24 cellular contexts compared by ENCODE assay signal in the genomic region with DNA sequence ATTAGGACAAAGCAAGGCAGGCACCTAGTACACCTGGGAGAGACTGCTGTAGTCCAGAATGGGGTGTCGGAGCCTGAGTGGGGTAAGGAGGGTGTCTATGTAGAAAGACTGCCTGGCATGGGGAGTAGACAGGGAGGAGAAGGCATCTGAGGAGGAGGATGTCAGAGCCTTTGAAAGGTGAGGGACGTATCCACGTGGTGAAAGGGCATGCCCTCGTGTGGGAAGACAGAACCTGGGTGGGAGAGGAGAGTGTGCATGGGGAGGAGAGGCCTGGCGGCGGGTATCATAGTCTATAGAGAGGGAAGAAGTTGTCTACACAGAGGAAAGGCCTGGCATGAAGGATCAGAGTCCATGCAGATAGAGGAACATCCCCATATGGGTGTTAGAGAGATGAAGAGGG.
DNase-seq lines count a peak whose midpoint lies in the region; ATAC-seq, FAIRE-seq and TF ChIP-seq lines count a peak whose summit lies in the region.
"Had no signal": no experiment of that assay in that cellular context is flagged by ENCODE, and none has a peak within 500 bp of the region (broad histone marks: within the 10 kb centered on the region; RNA-seq: fewer than 3 reads in every experiment).

No MANE protein-coding gene starts in this region.

- peak overlapping the region; percentile 43; the same call in 1 of the 2 replicates for H2BK12ac ChIP-seq in H1 (ENCODE audit: low read depth, low read length)

- no peak overlapping the region for H3K4me3 ChIP-seq in ACC112 (ENCODE audit: low read depth, low read length)
- no peak overlapping the region for H3K4me3 ChIP-seq in IMR-90 (ENCODE audit: insufficient read depth, low read depth, low read length)
- no peak overlapping the region for H3K4me3 ChIP-seq in H1 (ENCODE audit: extremely low read depth in 1 of 4, insufficient read depth in 2 of 4, low read depth in 3 of 4, low read length in 4 of 4)
- no peak overlapping the region for H3K4me3 ChIP-seq in mesendoderm (ENCODE audit: low read length)
- no peak overlapping the region for H3K4me3 ChIP-seq in Caco-2 (ENCODE audit: low read depth, low read length)
- H3K4me3 ChIP-seq: GM23248 had no signal

- CTCF ChIA-PET in IMR-90 (lab: Yijun Ruan, JAX) (no interaction called here), H1 (lab: Charles Lee; ENCODE audit: partially characterized antibody) (no interaction called here), Caco-2 (lab: Charles Lee) (no interaction called here)

- TF ChIP-seq POLR2A in IMR-90 (IDR thresholded peaks at IDR 0.05; ENCODE audit: low read depth, low read length) (no peak), H1 (IDR thresholded peaks at IDR 0.05; ENCODE audit: control extremely low read depth in 1 of 2, low read depth in 2 of 2, low read length in 2 of 2) (no peak)

- no peak overlapping the region for H3K4me3 Mint-ChIP-seq in Caco-2 (ENCODE audit: unreplicated experiment)
- H3K4me3 Mint-ChIP-seq: CD4-positive, CD25-positive, alpha-beta regulatory T cell; CD8-positive, alpha-beta memory T cell had no signal

- H3K4me1 ChIP-seq in ACC112 (ENCODE audit: control insufficient read depth, insufficient read depth, low read length, unreplicated experiment), result peaks cover 25% of the 10 kb centered on the region
- H3K4me1 ChIP-seq in IMR-90 (ENCODE audit: control insufficient read depth, insufficient read depth, low read length), result peaks cover 3% of the 10 kb centered on the region
- H3K4me1 ChIP-seq in H1 (replicated peaks in 1 of 4; ENCODE audit: control insufficient read depth in 3 of 4, insufficient read depth in 4 of 4, low read length in 3 of 4), result peaks cover 0 to 3% (median 1%) of the 10 kb centered on the region in 4 experiments; a peak in 6 of 7 replicates
- H3K4me1 ChIP-seq in mesendoderm (ENCODE audit: control insufficient read depth, low read depth, low read length), result peaks cover 4% of the 10 kb centered on the region
- 0 out of 2 replicates have a peak, but pooled peaks cover 3% of the 10 kb centered on the region for H3K4me1 ChIP-seq in Caco-2

- no peak overlapping the region for H2AK9ac ChIP-seq in IMR-90 (replicated peaks; ENCODE audit: low read depth, low read length, poor library complexity)

- H2BK15ac ChIP-seq in IMR-90 (ENCODE audit: low read depth, low read length) (peak overlapping the region; percentile 53), H1 (ENCODE audit: low read length) (peak overlapping the region; percentile 83; the same call in 1 of the 2 replicates), mesendoderm (replicated peaks; ENCODE audit: low read depth) (no peak overlapping the region)

- TF ChIP-seq CTCF in IMR-90 (conservative IDR thresholded peaks at IDR 0.05; ENCODE audit: low read depth, low read length) (no peak), H1 (IDR thresholded peaks at IDR 0.05; ENCODE audit: control extremely low read depth in 1 of 3, insufficient read depth in 1 of 3, low read depth in 1 of 3, low read length in 3 of 3) (no peak), Caco-2 (IDR thresholded peaks at IDR 0.05; ENCODE audit: insufficient read depth in 1 of 2, low read depth in 1 of 2, low read length in 1 of 2, severe bottlenecking in 1 of 2, unreplicated experiment in 1 of 2) (no peak)

- H2AK5ac ChIP-seq in IMR-90 (ENCODE audit: low read depth, low read length) (peak overlapping the region; percentile 87; the same call in 1 of the 2 replicates), H1 (ENCODE audit: low read depth, low read length) (no peak overlapping the region), mesendoderm (ENCODE audit: low read length) (peak overlapping the region; percentile 6)

- H3K9me3 ChIP-seq in IMR-90 (ENCODE audit: control insufficient read depth, insufficient read depth, low read length) (no peaks in the 10 kb centered on the region), H1 (ENCODE audit: insufficient read depth in 2 of 2, low read depth in 1 of 2, low read length in 1 of 2) (no peaks in the 10 kb centered on the region), Caco-2 (no peaks in the 10 kb centered on the region)
- H3K9me3 ChIP-seq: BE2C had no signal

- H3K23ac ChIP-seq in IMR-90 (ENCODE audit: low read depth, low read length) (0 out of 2 replicates have a peak overlapping the region, but pooled peaks have one; percentile 5), H1 (ENCODE audit: insufficient read length) (no peak overlapping the region), mesendoderm (ENCODE audit: low read length) (no peak overlapping the region)

- H3K79me1 ChIP-seq in IMR-90 (ENCODE audit: low read depth in 1 of 2, low read length in 2 of 2) (peaks cover 0 to 3% of the 10 kb centered on the region in 2 experiments; a peak in 1 of 4 replicates), H1 (ENCODE audit: low read depth, low read length) (no peaks in the 10 kb centered on the region), mesendoderm (ENCODE audit: low read length) (no peaks in the 10 kb centered on the region)

- H3K9ac ChIP-seq in IMR-90 (ENCODE audit: low read depth, low read length) (no peak overlapping the region), H1 (replicated peaks in 1 of 4; ENCODE audit: extremely low read depth in 1 of 4, low read depth in 3 of 4, low read length in 3 of 4) (no peak overlapping the region), mesendoderm (ENCODE audit: low read length) (no peak overlapping the region)
- H3K9ac ChIP-seq: GM23248 had no signal

- H3K9me3 Mint-ChIP-seq in Caco-2 (ENCODE audit: unreplicated experiment), result no peaks in the 10 kb centered on the region
- H3K9me3 Mint-ChIP-seq: CD8-positive, alpha-beta memory T cell had no signal

- H2BK120ac ChIP-seq in IMR-90 (ENCODE audit: low read depth, low read length) (peak overlapping the region; percentile 69), H1 (replicated peaks; ENCODE audit: low read depth, low read length) (no peak overlapping the region), mesendoderm (ENCODE audit: low read depth, low read length) (no peak overlapping the region)

- H3K79me2 ChIP-seq in ACC112 (ENCODE audit: control insufficient read depth, insufficient read depth, low read length, unreplicated experiment) (no peaks in the 10 kb centered on the region), H1 (ENCODE audit: control insufficient read depth in 1 of 2, insufficient read depth in 2 of 2, low read length in 2 of 2) (no peaks in the 10 kb centered on the region), mesendoderm (ENCODE audit: control insufficient read depth, insufficient read depth, low read length) (no peaks in the 10 kb centered on the region)

- H3K23me2 ChIP-seq in H1 (ENCODE audit: low read depth, low read length), result no peaks in the 10 kb centered on the region

- BruUV-seq in IMR-90 (replicated peaks; lab: Mats Ljungman, UMichigan) (no TSS peak), Caco-2 (replicated peaks; lab: Mats Ljungman, UMichigan) (no TSS peak)

- H2AFZ ChIP-seq in ACC112 (ENCODE audit: low read length, unreplicated experiment) (no peak overlapping the region), IMR-90 (replicated peaks; ENCODE audit: low read length, poor library complexity) (no peak overlapping the region), H1 (ENCODE audit: low read length) (no peak overlapping the region)
- H2AFZ ChIP-seq: GM23248 had no signal

- WGBS in IMR-90 (ENCODE audit: extremely low coverage in 2 of 2, insufficient read length in 1 of 2), 2 experiments, result 54% methylated on average over 5 of the region's 6 CpGs; no CpG with 5 or more reads in 1 of the 2 experiments
- 58% methylated on average over 6 of the region's 6 CpGs; no CpG with 5 or more reads in 1 of the 2 experiments for WGBS in H1 (ENCODE audit: extremely low coverage in 1 of 2, insufficient coverage in 1 of 2, insufficient read length in 1 of 2, insufficient replicate concordance in 2 of 2, low coverage in 1 of 2, low lambda C conversion rate in 2 of 2, missing lambda C conversion rate in 1 of 2), 2 experiments
- WGBS in mesendoderm (ENCODE audit: extremely low coverage, insufficient coverage, low lambda C conversion rate), result no CpG with 5 or more reads among the region's 6 CpGs

- TF ChIP-seq EP300 in H1 (IDR thresholded peaks at IDR 0.05; ENCODE audit: borderline replicate concordance in 1 of 2, low read depth in 2 of 2, low read length in 2 of 2), result no peak

- no peak overlapping the region for H4K5ac ChIP-seq in IMR-90 (ENCODE audit: low read depth, low read length)
- no peak overlapping the region for H4K5ac ChIP-seq in H1 (ENCODE audit: insufficient read length, low read depth, low read length)
- no peak overlapping the region for H4K5ac ChIP-seq in mesendoderm (ENCODE audit: low read length)

- POLR2A ChIA-PET in IMR-90 (lab: Charles Lee; ENCODE audit: unreplicated experiment), result no interaction called here
- POLR2A ChIA-PET in H1 (lab: Charles Lee; ENCODE audit: partially characterized antibody), result no interaction called here
- POLR2A ChIA-PET in Caco-2 (lab: Charles Lee), result no interaction called here

- no peak for DNase-seq in IMR-90
- DNase-seq in H1 (ENCODE audit: low read depth in 1 of 2, low spot score in 2 of 2), result no peak
- no peak for DNase-seq in mesendoderm
- no peak for DNase-seq in activated CD4-positive, alpha-beta T cell treated with anti-CD3 and anti-CD28 coated beads, Interleukin-2, amount 50 U/mL, for 4 hours
- no peak for DNase-seq in Caco-2
- no peak for DNase-seq in NCI-H1436 (lab: John Stamatoyannopoulos, UW)
- DNase-seq: ACHN; BE2C; C1 segment of cervical spinal cord; CD4-positive, CD25-positive, alpha-beta regulatory T cell; CD8-positive, alpha-beta memory T cell; COR-L47; GDM1; HCEC 1CT; KBM-7 had no signal

- no peak for FAIRE-seq in H1 (lab: Jason Lieb, UNC)
- FAIRE-seq: D721Med, GM12892, GM18507, H54 had no signal

- H3K4me1 Mint-ChIP-seq in Caco-2 (ENCODE audit: low read depth, unreplicated experiment), result no peaks in the 10 kb centered on the region
- H3K4me1 Mint-ChIP-seq: CD4-positive, CD25-positive, alpha-beta regulatory T cell; CD8-positive, alpha-beta memory T cell; IgD-negative memory B cell had no signal

- H3K27ac ChIP-seq in ACC112 (ENCODE audit: low read depth, low read length) (peak overlapping the region; percentile 96), IMR-90 (ENCODE audit: insufficient read depth, low read length) (no peak overlapping the region), H1 (ENCODE audit: low read depth, low read length) (no peak overlapping the region), mesendoderm (ENCODE audit: low read depth, low read length) (no peak overlapping the region)
- H3K27ac ChIP-seq: HL-60 had no signal

- H4K20me1 ChIP-seq in IMR-90 (ENCODE audit: insufficient read depth, low read length) (no peaks in the 10 kb centered on the region), H1 (replicated peaks in 1 of 2; ENCODE audit: control insufficient read depth in 1 of 2, insufficient read depth in 2 of 2, low read length in 2 of 2) (no peaks in the 10 kb centered on the region)

- peak overlapping the region; percentile 61 for H3K4ac ChIP-seq in IMR-90 (ENCODE audit: low read depth, low read length)
- H3K4ac ChIP-seq in H1 (replicated peaks; ENCODE audit: insufficient read length, low read depth, low read length), result no peak overlapping the region
- H3K4ac ChIP-seq in mesendoderm (ENCODE audit: low read depth, low read length), result no peak overlapping the region

- H3K36me3 ChIP-seq in ACC112 (ENCODE audit: insufficient read depth, low read length) (no peaks in the 10 kb centered on the region), IMR-90 (ENCODE audit: control insufficient read depth, insufficient read depth, low read length) (no peaks in the 10 kb centered on the region), H1 (ENCODE audit: control insufficient read depth in 2 of 4, insufficient read depth in 4 of 4, low read length in 3 of 4) (no peaks in the 10 kb centered on the region), mesendoderm (ENCODE audit: control insufficient read depth, insufficient read depth, low read length) (no peaks in the 10 kb centered on the region), Caco-2 (ENCODE audit: control insufficient read depth, insufficient read depth, low read length) (no peaks in the 10 kb centered on the region)
- H3K36me3 ChIP-seq: BE2C had no signal

- H3K27me3 ChIP-seq in ACC112 (ENCODE audit: insufficient read depth, low read length) (no peaks in the 10 kb centered on the region), IMR-90 (ENCODE audit: control insufficient read depth, insufficient read depth, low read length) (no peaks in the 10 kb centered on the region), H1 (replicated peaks in 1 of 4; ENCODE audit: control insufficient read depth in 3 of 4, extremely low read depth in 1 of 4, insufficient read depth in 3 of 4, low read length in 3 of 4) (peaks cover 0 to 2% (median 0%) of the 10 kb centered on the region in 4 experiments; a peak in 1 of 7 replicates), mesendoderm (ENCODE audit: insufficient read depth, low read length, poor library complexity) (no peaks in the 10 kb centered on the region), Caco-2 (replicated peaks; ENCODE audit: control insufficient read depth, insufficient read depth, low read length) (no peaks in the 10 kb centered on the region)
- H3K27me3 ChIP-seq: BE2C had no signal

- H3K9me1 ChIP-seq in IMR-90 (ENCODE audit: insufficient read depth, low read length), result peaks cover 16% of the 10 kb centered on the region

- no peaks in the 10 kb centered on the region for H3K27me3 Mint-ChIP-seq in Caco-2 (ENCODE audit: insufficient read depth, unreplicated experiment)
- H3K27me3 Mint-ChIP-seq: CD8-positive, alpha-beta memory T cell had no signal

- H3K18ac ChIP-seq in IMR-90 (ENCODE audit: low read depth, low read length), result no peak overlapping the region
- no peak overlapping the region for H3K18ac ChIP-seq in H1 (ENCODE audit: extremely low read depth, low read length)
- no peak overlapping the region for H3K18ac ChIP-seq in mesendoderm (ENCODE audit: low read length)

- H3K36me3 Mint-ChIP-seq in Caco-2 (ENCODE audit: insufficient read depth, unreplicated experiment), result no peaks in the 10 kb centered on the region
- H3K36me3 Mint-ChIP-seq: CD4-positive, CD25-positive, alpha-beta regulatory T cell had no signal

- 0 out of 4 replicates have a peak overlapping the region, but pooled peaks of 1 of the 2 experiments have one; percentile 60 for H4K8ac ChIP-seq in IMR-90 (ENCODE audit: low read depth in 2 of 2, low read length in 2 of 2)
- H4K8ac ChIP-seq in H1 (ENCODE audit: extremely low read depth, insufficient read depth, low read length), result no peak overlapping the region
- H4K8ac ChIP-seq in mesendoderm (ENCODE audit: low read depth, low read length), result no peak overlapping the region

- H2BK5ac ChIP-seq in IMR-90 (ENCODE audit: low read depth, low read length, poor library complexity, severe bottlenecking) (no peak overlapping the region), H1 (ENCODE audit: low read depth, low read length) (0 out of 2 replicates have a peak overlapping the region, but pooled peaks have one; percentile 4), mesendoderm (ENCODE audit: low read length) (no peak overlapping the region)

- TF ChIP-seq RAD21 in IMR-90 (IDR thresholded peaks at IDR 0.05; ENCODE audit: low read length), result no peak
- no peak for TF ChIP-seq RAD21 in H1 (IDR thresholded peaks at IDR 0.05 in 1 of 2, conservative IDR thresholded peaks at IDR 0.05 in 1 of 2; ENCODE audit: low read depth in 2 of 2, low read length in 2 of 2)

- H2BK20ac ChIP-seq in IMR-90 (ENCODE audit: low read depth, low read length) (peak overlapping the region; percentile 86), H1 (ENCODE audit: low read length) (peak overlapping the region; percentile 55; the same call in 1 of the 2 replicates)

- in situ Hi-C loops in IMR-90 (cut with MboI; ENCODE audit: low sequenced_read_pairs), result no loop called here

- dilution Hi-C loops in IMR-90 (cut with HindIII; ENCODE audit: low sequenced_read_pairs, unreplicated experiment), result no loop called here

- peak overlapping the region; percentile 23; the same call in 1 of the 2 replicates for H3K14ac ChIP-seq in IMR-90 (replicated peaks; ENCODE audit: low read depth, low read length)
- H3K14ac ChIP-seq in H1 (ENCODE audit: insufficient read length), result no peak overlapping the region

- ATAC-seq in IMR-90 (ENCODE audit: low read depth) (no peak), HG03196 (IDR thresholded peaks at IDR 0.05; ENCODE audit: unreplicated experiment) (no peak)

- intact Hi-C loops in IMR-90 (cut with micrococcal nuclease) (no loop called here), Caco-2 (cut with micrococcal nuclease; ENCODE audit: unreplicated experiment) (no loop called here)

- H3K56ac ChIP-seq in IMR-90 (ENCODE audit: extremely low read depth, insufficient read depth, low read length), result no peak overlapping the region
- no peak overlapping the region for H3K56ac ChIP-seq in H1 (replicated peaks; ENCODE audit: insufficient read length, low read depth, low read length)
- peak overlapping the region; percentile 22 for H3K56ac ChIP-seq in mesendoderm (ENCODE audit: low read length)

- H3K4me2 ChIP-seq in IMR-90 (ENCODE audit: low read depth, low read length) (no peak overlapping the region), H1 (ENCODE audit: insufficient read depth in 1 of 2, low read depth in 2 of 2, low read length in 2 of 2) (no peak overlapping the region), mesendoderm (ENCODE audit: low read length) (no peak overlapping the region)

- no peak overlapping the region for H3K27ac Mint-ChIP-seq in Caco-2 (ENCODE audit: unreplicated experiment)
- H3K27ac Mint-ChIP-seq: CD4-positive, CD25-positive, alpha-beta regulatory T cell; IgD-negative memory B cell had no signal

- H4K91ac ChIP-seq in IMR-90 (ENCODE audit: insufficient read depth, low read depth, low read length), result peak overlapping the region; percentile 71
- peak overlapping the region; percentile 8 for H4K91ac ChIP-seq in H1 (replicated peaks; ENCODE audit: insufficient read length, low read length)
